ENCODE assay signal across 8 cellular contexts in the genomic region with DNA sequence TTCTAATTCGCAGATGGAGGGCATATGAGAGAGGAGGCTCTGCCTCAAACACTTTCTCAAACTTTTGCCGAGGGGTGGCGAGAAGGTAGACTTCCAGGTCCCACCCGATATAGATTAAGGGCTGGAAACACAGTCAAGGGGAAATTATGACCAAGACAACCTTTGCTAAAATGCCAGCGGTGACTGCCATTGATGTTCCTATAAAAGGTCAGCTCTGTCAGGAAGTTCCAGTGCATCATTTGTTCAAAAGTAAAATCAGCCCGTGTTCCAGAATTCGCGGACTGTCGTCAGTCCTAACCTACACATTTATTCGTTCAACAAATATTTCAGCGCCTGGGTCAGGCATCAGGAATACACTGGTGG. TPM values are rescaled to one million over a fixed set of nuclear protein-coding genes. Genes with fewer than 3 reads are reported as not detected.
DNase-seq lines count a peak whose midpoint lies in the region; ATAC-seq and TF ChIP-seq lines count a peak whose summit lies in the region.

No MANE protein-coding gene starts in this region.

- no peaks in the 10 kb centered on the region for H3K36me3 ChIP-seq in right atrium auricular region

- H3K9me3 ChIP-seq in right atrium auricular region (no peaks in the 10 kb centered on the region), right cardiac atrium (ENCODE audit: control insufficient read depth, low read length) (no peaks in the 10 kb centered on the region)

- H3K27ac ChIP-seq in right atrium auricular region (peak overlapping the region; percentile 95 to 99), right cardiac atrium (ENCODE audit: low read length) (peak overlapping the region; percentile 77)

- no peak for TF ChIP-seq CTCF in right atrium auricular region (IDR thresholded peaks at IDR 0.05)

- H3K27me3 ChIP-seq in right atrium auricular region, result no peaks in the 10 kb centered on the region
- no peaks in the 10 kb centered on the region for H3K27me3 ChIP-seq in right cardiac atrium (ENCODE audit: control insufficient read depth, insufficient read depth)

- WGBS in right cardiac atrium, result 6% methylated on average over 11 of the region's 11 CpGs

- ATAC-seq in right cardiac atrium, result no peak
- ATAC-seq in GM19328 (IDR thresholded peaks at IDR 0.05; ENCODE audit: unreplicated experiment), result no peak

- peaks cover 0 to 42% of the 10 kb centered on the region in 2 donors for H3K4me1 ChIP-seq in right atrium auricular region
- peaks cover 6% of the 10 kb centered on the region for H3K4me1 ChIP-seq in right cardiac atrium (ENCODE audit: control insufficient read depth, insufficient read depth, low read length)

- intact Hi-C loops in cardiac septum (cut with DNase I), result loop anchor here (5.0 kb wide), 1 partner anchor 139 kb away; the partner anchor contains the start of genes ATG2B and GSKIP
- intact Hi-C loops in right cardiac atrium (cut with DNase I), result no loop called here

- peak overlapping the region; percentile 73 to 99 for H3K4me3 ChIP-seq in right atrium auricular region
- peak overlapping the region; percentile 74 for H3K4me3 ChIP-seq in right cardiac atrium (ENCODE audit: low read length)

- DNase-seq in right atrium auricular region (ENCODE audit: low spot score), result no peak
- no peak for DNase-seq in cardiac septum (ENCODE audit: low spot score)
- peak; percentile 36 for DNase-seq in activated CD8-positive, alpha-beta memory T cell treated with anti-CD3 and anti-CD28 coated beads, Interleukin-2, amount 50 U/mL, for 4 hours
- DNase-seq in right cardiac atrium, result no peak
- peak; percentile 3 for DNase-seq in stimulated activated CD4-positive, alpha-beta T cell treated with anti-CD3 and anti-CD28 coated beads, Interleukin-2, amount 100 ng/mL, for 4 hours (ENCODE audit: low read depth)
- no peak for DNase-seq in NCI-H2081 treated with DMSO at 0.1 percent for 48 hours (lab: John Stamatoyannopoulos, UW)
- no peak for DNase-seq in NCI-H345 treated with DMSO at 0.1 percent for 48 hours (lab: John Stamatoyannopoulos, UW; ENCODE audit: unreplicated experiment)

RNA-seq across cellular contexts. Expression of gene PAPOLA, which starts 0.8 kb away (rescaled TPM):
- total RNA-seq in right atrium auricular region, result 10 to 100 TPM; 85.2 to 91.9 TPM
- total RNA-seq in cardiac septum, result 137 TPM
- 100 to 1,000 TPM; 124 to 184 (median 168) TPM for total RNA-seq in right cardiac atrium
- 84.7 TPM for polyA plus RNA-seq in right cardiac atrium

Comparison
In these comparisons a context has a peak if more than half of its experiments do, and no peak if none do; other contexts are left out.
1. DNase-seq: peak in activated CD8-positive, alpha-beta memory T cell treated with anti-CD3 and anti-CD28 coated beads, Interleukin-2, amount 50 U/mL, for 4 hours (single experiment) and stimulated activated CD4-positive, alpha-beta T cell treated with anti-CD3 and anti-CD28 coated beads, Interleukin-2, amount 100 ng/mL, for 4 hours (single experiment); none in right atrium auricular region (single experiment), cardiac septum (single experiment), right cardiac atrium (0 of 3), NCI-H2081 treated with DMSO at 0.1 percent for 48 hours (single experiment) and NCI-H345 treated with DMSO at 0.1 percent for 48 hours (single experiment).